In genomic region chr19:18006895-18007604, GRCh38 we compare ENCODE assay signal across 8 cellular contexts. TPM values are rescaled to one million over a fixed set of nuclear protein-coding genes. Genes with fewer than 3 reads are reported as not detected.
A peak's percentile ranks its signal among the peaks of the same experiment; 100 is the strongest.
DNase-seq lines count a peak whose midpoint lies in the region; ATAC-seq, FAIRE-seq and TF ChIP-seq lines count a peak whose summit lies in the region.

No MANE protein-coding gene starts in this region.

- peak overlapping the region; percentile 64 for H3K4me2 ChIP-seq in HepG2 (ENCODE audit: low read depth, low read length)

- H3K4me1 ChIP-seq in HepG2 (ENCODE audit: insufficient read depth, low read length): peaks cover 33% of the 10 kb centered on the region

- H3K27ac ChIP-seq in HepG2 (ENCODE audit: extremely low read length, insufficient read depth, low read length): no peak overlapping the region

- TF ChIP-seq CTCF in HepG2 (CRISPR knock-in tag; IDR thresholded peaks at IDR 0.05): peak; percentile 99

- no peak for TF ChIP-seq EP300 in HepG2 (IDR thresholded peaks at IDR 0.05; ENCODE audit: low read depth in 2 of 2, low read length in 2 of 2)
- no peak for TF ChIP-seq EP300 in HepG2 (CRISPR knock-in tag; IDR thresholded peaks at IDR 0.05; ENCODE audit: borderline replicate concordance)

- TF ChIP-seq RAD21 in HepG2 (CRISPR knock-in tag; IDR thresholded peaks at IDR 0.05): peak; percentile 99

- no peaks in the 10 kb centered on the region for H3K9me3 ChIP-seq in HepG2 (ENCODE audit: low read length)

- POLR2A ChIA-PET in activated CD4-positive, alpha-beta T cell treated with anti-CD3 and anti-CD28 coated beads, Interleukin-2, amount 10 ng/mL, durations not matched to agents 7 days and 5 days (lab: Charles Lee): no interaction called here
- POLR2A ChIA-PET in HepG2 (lab: Yijun Ruan, JAX): interaction anchor here (1.3 kb wide), 1 partner anchor 49 kb away, joined by 3 read pairs; no protein-coding TSS in a partner anchor

- peak overlapping the region; percentile 36 to 52 (median 40); a peak in 5 of 6 replicates for H3K4me3 ChIP-seq in HepG2 (replicated peaks in 1 of 3; ENCODE audit: insufficient read depth in 1 of 3, low read depth in 2 of 3, low read length in 3 of 3)

- intact Hi-C loops in dendritic cell treated with granulocyte-macrophage colony-stimulating factor and Interleukin-4, amounts not matched to agents 40 ng/mL and 50 ng/mL, for 4 days (cut with micrococcal nuclease): loop anchor here (1.0 to 10.0 kb wide), 2 partner anchors 51 to 168 kb away; partner anchors contain the start of gene IFI30
- intact Hi-C loops in HepG2 (cut with micrococcal nuclease; ENCODE audit: unreplicated experiment): loop anchor here (1.0 kb wide), 1 partner anchor 51 kb away; no protein-coding TSS in a partner anchor

- peaks cover 39% of the 10 kb centered on the region for H3K36me3 Mint-ChIP-seq in activated CD4-positive, alpha-beta T cell treated with anti-CD3 and anti-CD28 coated beads, Interleukin-2, amount 10 ng/mL, durations not matched to agents 7 days and 5 days (ENCODE audit: low read depth)
- H3K36me3 Mint-ChIP-seq in dendritic cell treated with granulocyte-macrophage colony-stimulating factor and Interleukin-4, amounts not matched to agents 40 ng/mL and 50 ng/mL, for 4 days (ENCODE audit: low read depth): peaks cover 88% of the 10 kb centered on the region

- H3K27ac Mint-ChIP-seq in activated CD4-positive, alpha-beta T cell treated with anti-CD3 and anti-CD28 coated beads, Interleukin-2, amount 10 ng/mL, durations not matched to agents 7 days and 5 days: peak overlapping the region; percentile 84
- H3K27ac Mint-ChIP-seq in dendritic cell treated with granulocyte-macrophage colony-stimulating factor and Interleukin-4, amounts not matched to agents 40 ng/mL and 50 ng/mL, for 4 days: peak overlapping the region; percentile 80

- H3K4me1 Mint-ChIP-seq in activated CD4-positive, alpha-beta T cell treated with anti-CD3 and anti-CD28 coated beads, Interleukin-2, amount 10 ng/mL, durations not matched to agents 7 days and 5 days: peaks cover 48% of the 10 kb centered on the region
- H3K4me1 Mint-ChIP-seq in dendritic cell treated with granulocyte-macrophage colony-stimulating factor and Interleukin-4, amounts not matched to agents 40 ng/mL and 50 ng/mL, for 4 days (ENCODE audit: low read depth): peaks cover 43% of the 10 kb centered on the region

- no peaks in the 10 kb centered on the region for H3K9me3 Mint-ChIP-seq in activated CD4-positive, alpha-beta T cell treated with anti-CD3 and anti-CD28 coated beads, Interleukin-2, amount 10 ng/mL, durations not matched to agents 7 days and 5 days
- no peaks in the 10 kb centered on the region for H3K9me3 Mint-ChIP-seq in dendritic cell treated with granulocyte-macrophage colony-stimulating factor and Interleukin-4, amounts not matched to agents 40 ng/mL and 50 ng/mL, for 4 days

- H3K27me3 ChIP-seq in HepG2 (ENCODE audit: control insufficient read depth in 1 of 2, insufficient read depth in 2 of 2, low read length in 2 of 2): no peaks in the 10 kb centered on the region

- peaks cover 5% of the 10 kb centered on the region in 2 experiments; a peak in 3 of 5 replicates for H3K36me3 ChIP-seq in HepG2 (replicated peaks in 1 of 2; ENCODE audit: control insufficient read depth in 1 of 2, insufficient read depth in 2 of 2, low read length in 2 of 2)

- H3K9ac ChIP-seq in HepG2 (ENCODE audit: insufficient read depth, low read depth, low read length): 0 out of 2 replicates have a peak overlapping the region, but pooled peaks have one; percentile 13

- ATAC-seq in HG02798 (IDR thresholded peaks at IDR 0.05; ENCODE audit: poor library complexity, unreplicated experiment) (peak; percentile 62), HepG2 (peak; percentile 88), GM18519 (IDR thresholded peaks at IDR 0.05; ENCODE audit: low FRiP score, unreplicated experiment) (no peak)

- 30% methylated on average over 22 of the region's 41 CpGs for WGBS in HepG2 (ENCODE audit: low lambda C conversion rate)

- no TSS peak for BruUV-seq in HepG2 (replicated peaks; lab: Mats Ljungman, UMichigan)

- TF ChIP-seq POLR2A in HepG2 (IDR thresholded peaks at IDR 0.05; ENCODE audit: insufficient read depth in 1 of 2, low read depth in 2 of 2, low read length in 2 of 2): no peak

- peak; percentile 41 for DNase-seq in GM04504 (ENCODE audit: low read depth)
- peak; percentile 51 for DNase-seq in NCI-H226
- DNase-seq in activated CD4-positive, alpha-beta T cell treated with anti-CD3 and anti-CD28 coated beads, Interleukin-2, amount 10 ng/mL, durations not matched to agents 7 days and 5 days: peak; percentile 79
- DNase-seq in HepG2 (ENCODE audit: low spot score): peak; percentile 46
- DNase-seq in stimulated activated CD4-positive, alpha-beta T cell treated with anti-CD3 and anti-CD28 coated beads, Interleukin-2, amount 100 ng/mL, for 48 hours: peak; percentile 77 to 85

- no peak overlapping the region for H2AFZ ChIP-seq in HepG2 (ENCODE audit: low read length)

- peak; percentile 47 for FAIRE-seq in HepG2 (lab: Jason Lieb, UNC)

- no peaks in the 10 kb centered on the region for H3K27me3 Mint-ChIP-seq in activated CD4-positive, alpha-beta T cell treated with anti-CD3 and anti-CD28 coated beads, Interleukin-2, amount 10 ng/mL, durations not matched to agents 7 days and 5 days
- H3K27me3 Mint-ChIP-seq in dendritic cell treated with granulocyte-macrophage colony-stimulating factor and Interleukin-4, amounts not matched to agents 40 ng/mL and 50 ng/mL, for 4 days: no peaks in the 10 kb centered on the region

- H3K4me3 Mint-ChIP-seq in activated CD4-positive, alpha-beta T cell treated with anti-CD3 and anti-CD28 coated beads, Interleukin-2, amount 10 ng/mL, durations not matched to agents 7 days and 5 days: peak overlapping the region; percentile 74
- H3K4me3 Mint-ChIP-seq in dendritic cell treated with granulocyte-macrophage colony-stimulating factor and Interleukin-4, amounts not matched to agents 40 ng/mL and 50 ng/mL, for 4 days: peak overlapping the region; percentile 89

- H3K79me2 ChIP-seq in HepG2 (ENCODE audit: insufficient read depth, low read length): no peaks in the 10 kb centered on the region

- CTCF ChIA-PET in activated CD4-positive, alpha-beta T cell treated with anti-CD3 and anti-CD28 coated beads, Interleukin-2, amount 10 ng/mL, durations not matched to agents 7 days and 5 days (lab: Charles Lee): interaction anchor here (0.7 to 5.4 kb wide), 9 partner anchors 9 to 168 kb away, joined by 3 to 83 read pairs (median 4); partner anchors contain the start of genes CCDC124 and RPL18A
- CTCF ChIA-PET in HepG2 (lab: Yijun Ruan, JAX; ENCODE audit: low intra/inter-chr PET ratio, low total read pairs): interaction anchor here (0.6 to 3.0 kb wide), 2 partner anchors 51 to 59 kb away, joined by 3 to 85 read pairs; no protein-coding TSS in a partner anchor

- in situ Hi-C loops in HepG2 (cut with HindIII; ENCODE audit: extremely low pct_ligation_motif_present, low pct_unique_long_range_greater_than_20kb): loop anchor here (5.0 to 10.0 kb wide), 2 partner anchors 50 to 168 kb away; partner anchors contain the start of gene IFI30

- H4K20me1 ChIP-seq in HepG2 (ENCODE audit: insufficient read depth, low read length): no peaks in the 10 kb centered on the region

RNA-seq across cellular contexts. Expression of gene ARRDC2, which starts 0.9 kb away (rescaled TPM):
- 10 to 100 TPM; 40.1 to 51.1 TPM for total RNA-seq in activated CD4-positive, alpha-beta T cell treated with anti-CD3 and anti-CD28 coated beads, Interleukin-2, amount 10 ng/mL, durations not matched to agents 7 days and 5 days
- 1.7 and 2.1 TPM in 2 replicates for total RNA-seq in HepG2 (2016; rRNA removed; fragmentation: Illumina TruSeq; extraction: Trizol)
- total RNA-seq in HepG2 (2016; cell fraction: cytosol; rRNA removed; fragmentation: Illumina TruSeq; extraction: Trizol; ENCODE audit: low read depth): 0.51 and 0.71 TPM in 2 replicates
- 1.5 and 2.6 TPM in 2 replicates for total RNA-seq in HepG2 (2016; cell fraction: insoluble cytoplasmic fraction; rRNA removed; fragmentation: Illumina TruSeq; extraction: Trizol)
- total RNA-seq in HepG2 (2016; cell fraction: membrane; rRNA removed; fragmentation: Illumina TruSeq; extraction: Trizol): 1.7 TPM in 2 replicates
- total RNA-seq in HepG2 (2016; cell fraction: nucleus; rRNA removed; fragmentation: Illumina TruSeq; extraction: Trizol): 1.2 and 1.4 TPM in 2 replicates
- 3.4 and 4.3 TPM in 2 replicates for polyA plus RNA-seq in HepG2 (2011; rRNA removed)
- 3.1 and 3.7 TPM in 2 replicates for polyA plus RNA-seq in HepG2 (2011; cell fraction: cytosol; rRNA removed)
- 10.9 and 11.3 TPM in 2 replicates for polyA plus RNA-seq in HepG2 (2011; cell fraction: nucleus; rRNA removed)
- polyA plus RNA-seq in HepG2 (2012): 2.3 and 4.0 TPM in 2 replicates
- 0.66 and 0.83 TPM in 2 replicates for polyA plus RNA-seq in HepG2 (2016; cell fraction: cytosol; fragmentation: Illumina TruSeq; extraction: Trizol; ENCODE audit: low read depth)
- 2.1 and 2.3 TPM in 2 replicates for polyA plus RNA-seq in HepG2 (2016; cell fraction: insoluble cytoplasmic fraction; fragmentation: Illumina TruSeq; extraction: Trizol; ENCODE audit: low read depth)
- 1.2 and 1.6 TPM in 2 replicates for polyA plus RNA-seq in HepG2 (2016; cell fraction: membrane; fragmentation: Illumina TruSeq; extraction: Trizol; ENCODE audit: low read depth)
- 3.6 and 6.3 TPM in 2 replicates for polyA plus RNA-seq in HepG2 (2016; cell fraction: nucleus; fragmentation: Illumina TruSeq; extraction: Trizol; ENCODE audit: insufficient read depth, low read depth)
- polyA minus RNA-seq in HepG2 (2011; rRNA and poly(A)+ RNA removed; ENCODE audit: low replicate concordance): 4.7 and 13.8 TPM in 2 replicates
- 1.2 and 2.5 TPM in 2 replicates for polyA minus RNA-seq in HepG2 (2011; cell fraction: cytosol; rRNA and poly(A)+ RNA removed)
- 1.4 and 2.7 TPM in 2 replicates for polyA minus RNA-seq in HepG2 (2011; cell fraction: nucleus; rRNA and poly(A)+ RNA removed)

RNA-seq across cellular contexts. Expression of gene KCNN1, which starts 40.1 kb away (rescaled TPM):
- not detected for total RNA-seq in activated CD4-positive, alpha-beta T cell treated with anti-CD3 and anti-CD28 coated beads, Interleukin-2, amount 10 ng/mL, durations not matched to agents 7 days and 5 days
- 0.04 TPM in 1 of 2 replicates, not detected in the other for total RNA-seq in HepG2 (2016; rRNA removed; fragmentation: Illumina TruSeq; extraction: Trizol)
- total RNA-seq in HepG2 (2016; cell fraction: cytosol; rRNA removed; fragmentation: Illumina TruSeq; extraction: Trizol; ENCODE audit: low read depth): not detected in 2 replicates
- total RNA-seq in HepG2 (2016; cell fraction: insoluble cytoplasmic fraction; rRNA removed; fragmentation: Illumina TruSeq; extraction: Trizol): 0.09 TPM in 1 of 2 replicates, not detected in the other
- total RNA-seq in HepG2 (2016; cell fraction: membrane; rRNA removed; fragmentation: Illumina TruSeq; extraction: Trizol): not detected in 2 replicates
- total RNA-seq in HepG2 (2016; cell fraction: nucleus; rRNA removed; fragmentation: Illumina TruSeq; extraction: Trizol): not detected in 2 replicates
- not detected in 2 replicates for polyA plus RNA-seq in HepG2 (2011; rRNA removed)
- polyA plus RNA-seq in HepG2 (2011; cell fraction: cytosol; rRNA removed): 0.05 TPM in 1 of 2 replicates, not detected in the other
- 0.14 TPM in 1 of 2 replicates, not detected in the other for polyA plus RNA-seq in HepG2 (2011; cell fraction: nucleus; rRNA removed)
- not detected in 2 replicates for polyA plus RNA-seq in HepG2 (2012)
- not detected in 2 replicates for polyA plus RNA-seq in HepG2 (2016; cell fraction: cytosol; fragmentation: Illumina TruSeq; extraction: Trizol; ENCODE audit: low read depth)
- polyA plus RNA-seq in HepG2 (2016; cell fraction: insoluble cytoplasmic fraction; fragmentation: Illumina TruSeq; extraction: Trizol; ENCODE audit: low read depth): not detected in 2 replicates
- polyA plus RNA-seq in HepG2 (2016; cell fraction: membrane; fragmentation: Illumina TruSeq; extraction: Trizol; ENCODE audit: low read depth): not detected in 2 replicates
- polyA plus RNA-seq in HepG2 (2016; cell fraction: nucleus; fragmentation: Illumina TruSeq; extraction: Trizol; ENCODE audit: insufficient read depth, low read depth): not detected in 2 replicates
- 0.30 TPM in 1 of 2 replicates, not detected in the other for polyA minus RNA-seq in HepG2 (2011; rRNA and poly(A)+ RNA removed; ENCODE audit: low replicate concordance)
- polyA minus RNA-seq in HepG2 (2011; cell fraction: cytosol; rRNA and poly(A)+ RNA removed): not detected in 2 replicates
- not detected in 2 replicates for polyA minus RNA-seq in HepG2 (2011; cell fraction: nucleus; rRNA and poly(A)+ RNA removed)

Comparison
In these comparisons a context has a peak if more than half of its experiments do, and no peak if none do; other contexts are left out.
1. RNA of gene ARRDC2, which starts 0.9 kb away (total RNA-seq): 40.1 to 51.1 TPM in activated CD4-positive, alpha-beta T cell treated with anti-CD3 and anti-CD28 coated beads, Interleukin-2, amount 10 ng/mL, durations not matched to agents 7 days and 5 days; 0.51 to 2.6 TPM in HepG2; every median in the first group is over 10 times any median in the second.
2. Peak in every context shown above with its lines, with median percentiles within 50 percentile points of each other: DNase-seq.